ENCODE assay signal across 26 cellular contexts in genomic region chr16:4412854-4413253, GRCh38. TPM values are rescaled to one million over a fixed set of nuclear protein-coding genes. Genes with fewer than 3 reads are reported as not detected.
DNase-seq lines count a peak whose midpoint lies in the region; ATAC-seq and TF ChIP-seq lines count a peak whose summit lies in the region.
"Had no signal": no experiment of that assay in that cellular context is flagged by ENCODE, and none has a peak within 500 bp of the region (broad histone marks: within the 10 kb centered on the region; RNA-seq: fewer than 3 reads in every experiment).

No MANE protein-coding gene starts in this region.

- POLR2A ChIA-PET in CD4-positive, alpha-beta T cell (lab: Charles Lee): interaction anchor here (1.1 kb wide), 1 partner anchor 10 kb away, joined by 3 read pairs; no protein-coding TSS in a partner anchor

- H3K27me3 Mint-ChIP-seq in CD4-positive, alpha-beta T cell: no peaks in the 10 kb centered on the region
- H3K27me3 Mint-ChIP-seq in IgD-negative memory B cell (no peaks in the 10 kb centered on the region), naive B cell (no peaks in the 10 kb centered on the region), HFFc6 (ENCODE audit: insufficient read depth) (no peaks in the 10 kb centered on the region; the same call in none of the 2 replicates)

- H3K36me3 Mint-ChIP-seq in CD4-positive, alpha-beta T cell (ENCODE audit: low read depth): peaks cover 75% of the 10 kb centered on the region
- H3K36me3 Mint-ChIP-seq in IgD-negative memory B cell (no peaks in the 10 kb centered on the region), naive B cell (peaks cover 0 to 6% of the 10 kb centered on the region in 2 donors), HFFc6 (ENCODE audit: low read depth) (peaks cover 13% of the 10 kb centered on the region)

- peak overlapping the region; percentile 95 for H3K27ac Mint-ChIP-seq in CD4-positive, alpha-beta T cell
- H3K27ac Mint-ChIP-seq in IgD-negative memory B cell (peak overlapping the region in 2 of 3 donors; percentile 46 to 75), naive B cell (peak overlapping the region in 4 of 6 donors; percentile 49 to 97 (median 78)), HFFc6 (no peak overlapping the region)
- H3K27ac Mint-ChIP-seq: GM23338 had no signal

- H3K4me3 Mint-ChIP-seq in CD4-positive, alpha-beta T cell: peak overlapping the region; percentile 69
- H3K4me3 Mint-ChIP-seq in IgD-negative memory B cell (peak overlapping the region in 1 of 4 donors; percentile 32), naive B cell (peak overlapping the region in 3 of 8 donors; percentile 28 to 57 (median 47)), HFFc6 (no peak overlapping the region)
- H3K4me3 Mint-ChIP-seq: activated T-cell treated with anti-CD3 and anti-CD28 coated beads, Interleukin-2, amount 50 U/mL, for 4 hours; GM23338 had no signal

- CTCF ChIA-PET in CD4-positive, alpha-beta T cell (lab: Charles Lee): interaction anchor here (1.5 to 6.4 kb wide), 2 partner anchors 9 to 159 kb away, joined by 4 to 45 read pairs; no protein-coding TSS in a partner anchor

- H3K27ac ChIP-seq in CD4-positive, alpha-beta T cell (ENCODE audit: low read depth, low read length): peak overlapping the region; percentile 98
- peak overlapping the region; percentile 97 for H3K27ac ChIP-seq in caudate nucleus (ENCODE audit: low read depth, low read length)
- H3K27ac ChIP-seq: parathyroid adenoma had no signal

- no peak for ATAC-seq in CD4-positive, alpha-beta T cell (ENCODE audit: poor library complexity)
- ATAC-seq in naive B cell (ENCODE audit: low read depth in 2 of 2): no peak
- ATAC-seq: activated T-cell treated with anti-CD3 and anti-CD28 coated beads, Interleukin-2, amount 50 U/mL, for 4 hours; GM23338; HepG2; upper lobe of right lung had no signal

- no peak for DNase-seq in CD4-positive, alpha-beta T cell
- DNase-seq in caudate nucleus (lab: John Stamatoyannopoulos, UW) (no peak), naive B cell (no peak), superior temporal gyrus (ENCODE audit: extremely low spot score) (no peak), DMS79 (lab: John Stamatoyannopoulos, UW) (no peak), mesenteric fat pad (ENCODE audit: low spot score) (no peak), HFFc6 (no peak)
- DNase-seq: activated CD4-positive, alpha-beta T cell treated with anti-CD3 and anti-CD28 coated beads for 1 hour; activated naive CD4-positive, alpha-beta T cell treated with Interleukin-2 at 50 U/mL for 16 hours; activated T-cell treated with anti-CD3 and anti-CD28 coated beads, Interleukin-2, amount 50 U/mL, for 4 hours; amygdala; Calu3; cortex of kidney; foreskin melanocyte; NCI-H1048; NCI-H1694; NCI-H2171; NCI-H510A treated with DMSO at 0.1 percent for 48 hours; SK-N-SH; upper lobe of right lung had no signal

- no peaks in the 10 kb centered on the region for H3K9me3 Mint-ChIP-seq in CD4-positive, alpha-beta T cell
- H3K9me3 Mint-ChIP-seq in IgD-negative memory B cell: no peaks in the 10 kb centered on the region
- H3K9me3 Mint-ChIP-seq in naive B cell: no peaks in the 10 kb centered on the region
- no peaks in the 10 kb centered on the region for H3K9me3 Mint-ChIP-seq in HFFc6
- H3K9me3 Mint-ChIP-seq: activated T-cell treated with anti-CD3 and anti-CD28 coated beads, Interleukin-2, amount 50 U/mL, for 4 hours; GM23338 had no signal

- no peaks in the 10 kb centered on the region for H3K9me3 ChIP-seq in CD4-positive, alpha-beta T cell (ENCODE audit: control insufficient read depth, low read length)
- H3K9me3 ChIP-seq: esophagus muscularis mucosa, SK-N-SH, upper lobe of right lung had no signal

- no peaks in the 10 kb centered on the region for H3K27me3 ChIP-seq in CD4-positive, alpha-beta T cell (ENCODE audit: control insufficient read depth, insufficient read depth, low read length)
- H3K27me3 ChIP-seq: esophagus muscularis mucosa, upper lobe of right lung had no signal

- H3K4me1 Mint-ChIP-seq in CD4-positive, alpha-beta T cell (ENCODE audit: low read depth): peaks cover 47% of the 10 kb centered on the region
- H3K4me1 Mint-ChIP-seq in IgD-negative memory B cell: peaks cover 13 to 35% (median 31%) of the 10 kb centered on the region in 3 donors
- H3K4me1 Mint-ChIP-seq in naive B cell: peaks cover 25 to 42% (median 27%) of the 10 kb centered on the region in 3 donors
- H3K4me1 Mint-ChIP-seq in HFFc6 (ENCODE audit: low read depth): peaks cover 48% of the 10 kb centered on the region

- intact Hi-C loops in CD4-positive, alpha-beta T cell (cut with DNase I, micrococcal nuclease): loop anchor here (5.0 to 10.0 kb wide), 2 partner anchors 41 to 202 kb away; partner anchors contain the start of genes UBALD1 (in 1 of the 2) and VASN (in 1 of the 2)

- no peak for TF ChIP-seq CTCF in CD4-positive, alpha-beta T cell (IDR thresholded peaks at IDR 0.05)
- TF ChIP-seq CTCF in HFFc6 (IDR thresholded peaks at IDR 0.05): no peak

RNA-seq across cellular contexts. Expression of gene CORO7, which starts 3.5 kb away (rescaled TPM):
- total RNA-seq in CD4-positive, alpha-beta T cell: 100 to 1,000 TPM; 801 to 805 TPM
- polyA plus RNA-seq in IgD-negative memory B cell: 108 TPM
- 10 to 100 TPM in 5 of 6 donors, 1 to 10 TPM in 1; 9.0 to 40.1 (median 20.7) TPM for polyA plus RNA-seq in naive B cell (ENCODE audit: low read depth in 6 of 6)
- total RNA-seq in mesenteric fat pad: 45.0 TPM
- total RNA-seq in HFFc6 (2021; fragmentation: NEBNext Ultra II Directional; extraction: Animal tissue kit (Norgen Biotek cat#: 25700)): 10 to 100 TPM; 12.1 to 20.9 (median 17.2) TPM

RNA-seq across cellular contexts. Expression of gene DNAJA3, which starts 12.8 kb away (rescaled TPM):
- total RNA-seq in CD4-positive, alpha-beta T cell: 10 to 100 TPM; 17.2 to 18.8 TPM
- polyA plus RNA-seq in IgD-negative memory B cell (42.7 TPM), naive B cell (ENCODE audit: low read depth in 6 of 6) (10 to 100 TPM; 42.3 to 64.2 (median 44.2) TPM)
- total RNA-seq in mesenteric fat pad: 36.0 TPM
- total RNA-seq in HFFc6 (2021; fragmentation: NEBNext Ultra II Directional; extraction: Animal tissue kit (Norgen Biotek cat#: 25700)): 10 to 100 TPM; 40.8 to 54.4 (median 45.1) TPM

RNA-seq across cellular contexts. Expression of gene VASN, which starts 41.2 kb away (rescaled TPM):
- total RNA-seq in CD4-positive, alpha-beta T cell: under 1 TPM; 0.70 to 0.77 TPM
- 0.45 TPM for polyA plus RNA-seq in IgD-negative memory B cell
- polyA plus RNA-seq in naive B cell (ENCODE audit: low read depth in 6 of 6): under 1 TPM in 3 of 6 donors, not detected in 3; 0.13 to 0.21 (median 0.16) TPM
- 26.6 TPM for total RNA-seq in mesenteric fat pad
- total RNA-seq in HFFc6 (2021; fragmentation: NEBNext Ultra II Directional; extraction: Animal tissue kit (Norgen Biotek cat#: 25700)): 100 to 1,000 TPM in 4 of 6 experiments, 10 to 100 TPM in 2; 92.0 to 131 (median 103) TPM
- total RNA-seq: T-helper 2 cell treated with Interferon-gamma antibody and Interleukin-4, amounts not matched to agents 100 ng/mL and 5 ng/mL, for 36 hours had no signal

Comparison
In these comparisons a context has a peak if more than half of its experiments do, and no peak if none do; other contexts are left out.
1. RNA of gene CORO7, which starts 3.5 kb away (total RNA-seq): 801 to 805 TPM in CD4-positive, alpha-beta T cell; 45.0 TPM in mesenteric fat pad (single experiment) and 12.1 to 20.9 TPM in HFFc6; every median in the first group is over 10 times any median in the second.
2. RNA of gene VASN, which starts 41.2 kb away (total RNA-seq): 92.0 to 131 TPM in HFFc6 and 26.6 TPM in mesenteric fat pad (single experiment); 0.70 to 0.77 TPM in CD4-positive, alpha-beta T cell; every median in the first group is over 10 times any median in the second.